8 cellular contexts compared by ENCODE assay signal in the genomic region with DNA sequence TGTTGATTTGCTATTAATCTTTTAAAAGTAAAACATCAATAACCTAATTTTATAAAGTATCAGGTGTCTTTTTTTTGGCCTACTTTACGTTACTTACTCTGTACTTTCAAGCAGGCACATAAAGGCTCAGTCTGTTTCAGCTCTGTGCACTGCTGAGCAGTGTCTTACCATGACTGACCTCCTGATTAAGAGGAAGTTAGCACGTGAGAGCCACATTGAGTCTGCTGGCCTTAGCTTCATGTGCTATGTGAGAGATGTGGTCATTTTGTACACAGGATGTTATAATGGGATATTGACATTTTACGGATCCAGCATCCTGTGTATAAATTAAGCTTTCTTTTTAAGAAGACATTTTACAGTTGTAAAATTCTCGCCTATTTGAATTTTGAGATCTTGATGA. TPM values are rescaled to one million over a fixed set of nuclear protein-coding genes. Genes with fewer than 3 reads are reported as not detected.
DNase-seq lines count a peak whose midpoint lies in the region; ATAC-seq and TF ChIP-seq lines count a peak whose summit lies in the region.

No MANE protein-coding gene starts in this region.

- peak; percentile 24 for DNase-seq in NCI-H146 (lab: John Stamatoyannopoulos, UW)
- no peak for DNase-seq in NCI-H146 treated with DMSO at 0.1 percent for 48 hours (lab: John Stamatoyannopoulos, UW; ENCODE audit: unreplicated experiment)
- peak; percentile 97 for DNase-seq in SK-MEL-5 (ENCODE audit: low read depth, low spot score)
- no peak for DNase-seq in right atrium auricular region (ENCODE audit: low spot score)
- DNase-seq in GDM1 (lab: John Stamatoyannopoulos, UW), result no peak
- no peak for DNase-seq in NCI-H2196 treated with DMSO at 0.1 percent for 48 hours (lab: John Stamatoyannopoulos, UW; ENCODE audit: unreplicated experiment)
- no peak for DNase-seq in T-helper 9 cell

- H3K27ac ChIP-seq in right atrium auricular region, result peak overlapping the region; percentile 32 to 52

- in situ Hi-C loops in SK-MEL-5 (cut with HindIII; ENCODE audit: low pct_unique_long_range_greater_than_20kb, low sequenced_read_pairs), result no loop called here

- H3K4me1 ChIP-seq in right atrium auricular region, result peaks cover 0 to 38% of the 10 kb centered on the region in 2 donors

- ATAC-seq in HG02870 (IDR thresholded peaks at IDR 0.05; ENCODE audit: unreplicated experiment), result peak; percentile 84

- no peaks in the 10 kb centered on the region for H3K36me3 ChIP-seq in right atrium auricular region

- H3K4me3 ChIP-seq in right atrium auricular region, result no peak overlapping the region

- TF ChIP-seq CTCF in right atrium auricular region (IDR thresholded peaks at IDR 0.05), result no peak

- no peaks in the 10 kb centered on the region for H3K9me3 ChIP-seq in right atrium auricular region

- H3K27me3 ChIP-seq in right atrium auricular region, result no peaks in the 10 kb centered on the region

RNA-seq across cellular contexts. Expression of a gene that starts 31.9 kb away (rescaled TPM):
- 19.7 and 20.0 TPM in 2 replicates for total RNA-seq in SK-MEL-5 (2014; rRNA removed; shearing (Covaris generic))
- polyA plus RNA-seq in SK-MEL-5 (2015; cell fraction: cytosol; rRNA removed), result 24.8 and 40.6 TPM in 2 replicates
- 41.5 and 44.3 TPM in 2 replicates for polyA plus RNA-seq in SK-MEL-5 (2015; cell fraction: nucleus; rRNA removed)
- total RNA-seq in right atrium auricular region, result 10 to 100 TPM; 43.9 to 44.6 TPM

Comparison
In these comparisons a context has a peak if more than half of its experiments do, and no peak if none do; other contexts are left out.
1. DNase-seq: peak in NCI-H146 (single experiment) and SK-MEL-5 (single experiment); none in NCI-H146 treated with DMSO at 0.1 percent for 48 hours (single experiment), right atrium auricular region (single experiment), GDM1 (single experiment), NCI-H2196 treated with DMSO at 0.1 percent for 48 hours (single experiment) and T-helper 9 cell (single experiment).